In genomic region chr2:27370816-27371620, GRCh38 we compare ENCODE assay signal across 8 cellular contexts. TPM values are rescaled to one million over a fixed set of nuclear protein-coding genes. Genes with fewer than 3 reads are reported as not detected.
DNase-seq lines count a peak whose midpoint lies in the region; ATAC-seq and TF ChIP-seq lines count a peak whose summit lies in the region.

No MANE protein-coding gene starts in this region.

- peaks cover 53% of the 10 kb centered on the region for H3K36me3 Mint-ChIP-seq in activated CD4-positive, alpha-beta T cell treated with anti-CD3 and anti-CD28 coated beads for 36 hours (ENCODE audit: low read depth)
- peaks cover 58% of the 10 kb centered on the region for H3K36me3 Mint-ChIP-seq in activated T-helper 1 cell treated with anti-CD3 and anti-CD28 coated beads, Interleukin-12 subunit alpha, Interleukin-12 subunit beta, Interleukin-2, Interleukin-4 antibody, amounts not matched to agents 30 ng/mL and 10 ng/mL and 1 ng/mL, durations not matched to agents 14 hours and 24 hours and 36 hours (ENCODE audit: low read depth)

- peaks cover 10% of the 10 kb centered on the region for H4K20me1 ChIP-seq in osteoblast (ENCODE audit: insufficient read depth, low read length)

- CTCF ChIA-PET in activated CD4-positive, alpha-beta T cell treated with anti-CD3 and anti-CD28 coated beads for 36 hours (lab: Charles Lee), result interaction anchor here (0.5 to 2.9 kb wide), 5 partner anchors 9 to 312 kb away, joined by 3 to 18 read pairs (median 4); partner anchors contain the start of genes GTF3C2 and ZNF513

- H3K4me2 ChIP-seq in osteoblast (ENCODE audit: insufficient read depth, low read length), result peak overlapping the region; percentile 93

- intact Hi-C loops in activated CD4-positive, alpha-beta T cell treated with anti-CD3 and anti-CD28 coated beads for 36 hours (cut with DNase I, micrococcal nuclease), result loop anchor here (1.0 to 5.0 kb wide), 18 partner anchors 9 to 521 kb away; partner anchors contain the start of genes GTF3C2 (in 2 of the 2), IFT172 (in 2 of the 2), MPV17 (in 2 of the 2) and NRBP1 (in 2 of the 2)
- intact Hi-C loops in activated T-helper 1 cell treated with anti-CD3 and anti-CD28 coated beads, Interleukin-12 subunit alpha, Interleukin-12 subunit beta, Interleukin-2, Interleukin-4 antibody, amounts not matched to agents 30 ng/mL and 10 ng/mL and 1 ng/mL, durations not matched to agents 14 hours and 24 hours and 36 hours (cut with micrococcal nuclease), result loop anchor here (1.0 kb wide), 14 partner anchors 9 to 320 kb away; partner anchors contain the start of genes AGBL5, CAD, GTF3C2 and IFT172

- no peak for TF ChIP-seq EP300 in gastroesophageal sphincter (IDR thresholded peaks at IDR 0.05)

- H3K9me3 Mint-ChIP-seq in activated CD4-positive, alpha-beta T cell treated with anti-CD3 and anti-CD28 coated beads for 36 hours (ENCODE audit: low read depth), result no peaks in the 10 kb centered on the region
- no peaks in the 10 kb centered on the region for H3K9me3 Mint-ChIP-seq in activated T-helper 1 cell treated with anti-CD3 and anti-CD28 coated beads, Interleukin-12 subunit alpha, Interleukin-12 subunit beta, Interleukin-2, Interleukin-4 antibody, amounts not matched to agents 30 ng/mL and 10 ng/mL and 1 ng/mL, durations not matched to agents 14 hours and 24 hours and 36 hours

- ATAC-seq in activated CD4-positive, alpha-beta T cell treated with anti-CD3 and anti-CD28 coated beads for 36 hours, result peak; percentile 7
- ATAC-seq in HG02610 (IDR thresholded peaks at IDR 0.05; ENCODE audit: unreplicated experiment) (peak; percentile 16), gastroesophageal sphincter (peak; percentile 26)

- H3K4me1 Mint-ChIP-seq in activated CD4-positive, alpha-beta T cell treated with anti-CD3 and anti-CD28 coated beads for 36 hours, result peaks cover 39% of the 10 kb centered on the region
- peaks cover 43% of the 10 kb centered on the region for H3K4me1 Mint-ChIP-seq in activated T-helper 1 cell treated with anti-CD3 and anti-CD28 coated beads, Interleukin-12 subunit alpha, Interleukin-12 subunit beta, Interleukin-2, Interleukin-4 antibody, amounts not matched to agents 30 ng/mL and 10 ng/mL and 1 ng/mL, durations not matched to agents 14 hours and 24 hours and 36 hours (ENCODE audit: low read depth)

- DNase-seq in activated CD4-positive, alpha-beta T cell treated with anti-CD3 and anti-CD28 coated beads for 36 hours, result peak; percentile 52
- DNase-seq in activated CD4-positive, alpha-beta T cell treated with anti-CD3 and anti-CD28 coated beads for 1 hour, result no peak
- peak; percentile 29 for DNase-seq in NCI-H2171 treated with DMSO at 0.1 percent for 48 hours (lab: John Stamatoyannopoulos, UW)
- no peak for DNase-seq in activated T-helper 1 cell treated with anti-CD3 and anti-CD28 coated beads, Interleukin-12 subunit alpha, Interleukin-12 subunit beta, Interleukin-2, Interleukin-4 antibody, amounts not matched to agents 30 ng/mL and 10 ng/mL and 1 ng/mL, durations not matched to agents 14 hours and 24 hours and 36 hours (ENCODE audit: low spot score)
- DNase-seq in osteoblast (ENCODE audit: insufficient read length, low spot score, missing footprints), result peak; percentile 82
- DNase-seq in epidermal melanocyte (ENCODE audit: insufficient read length, low spot score), result no peak

- no peaks in the 10 kb centered on the region for H3K9me3 ChIP-seq in gastroesophageal sphincter
- no peaks in the 10 kb centered on the region for H3K9me3 ChIP-seq in osteoblast (ENCODE audit: low read depth, low read length)

- H3K4me1 ChIP-seq in gastroesophageal sphincter (peaks cover 10 to 50% (median 24%) of the 10 kb centered on the region in 3 donors), osteoblast (ENCODE audit: insufficient read depth, low read length) (peaks cover 20% of the 10 kb centered on the region)

- peak overlapping the region; percentile 95 for H3K27ac Mint-ChIP-seq in activated CD4-positive, alpha-beta T cell treated with anti-CD3 and anti-CD28 coated beads for 36 hours
- H3K27ac Mint-ChIP-seq in activated T-helper 1 cell treated with anti-CD3 and anti-CD28 coated beads, Interleukin-12 subunit alpha, Interleukin-12 subunit beta, Interleukin-2, Interleukin-4 antibody, amounts not matched to agents 30 ng/mL and 10 ng/mL and 1 ng/mL, durations not matched to agents 14 hours and 24 hours and 36 hours, result peak overlapping the region; percentile 98

- no peaks in the 10 kb centered on the region for H3K27me3 Mint-ChIP-seq in activated CD4-positive, alpha-beta T cell treated with anti-CD3 and anti-CD28 coated beads for 36 hours
- no peaks in the 10 kb centered on the region for H3K27me3 Mint-ChIP-seq in activated T-helper 1 cell treated with anti-CD3 and anti-CD28 coated beads, Interleukin-12 subunit alpha, Interleukin-12 subunit beta, Interleukin-2, Interleukin-4 antibody, amounts not matched to agents 30 ng/mL and 10 ng/mL and 1 ng/mL, durations not matched to agents 14 hours and 24 hours and 36 hours (ENCODE audit: insufficient read depth)

- H3K79me2 ChIP-seq in osteoblast (ENCODE audit: insufficient read depth, low read length), result peaks cover 86% of the 10 kb centered on the region

- H3K4me3 ChIP-seq in gastroesophageal sphincter, result peak overlapping the region; percentile 58 to 98
- peak overlapping the region; percentile 98 for H3K4me3 ChIP-seq in osteoblast (ENCODE audit: insufficient read depth, low read length)

- H2AFZ ChIP-seq in osteoblast (ENCODE audit: low read length), result peak overlapping the region; percentile 79

- POLR2A ChIA-PET in activated CD4-positive, alpha-beta T cell treated with anti-CD3 and anti-CD28 coated beads for 36 hours (lab: Charles Lee), result interaction anchor here (0.7 to 1.7 kb wide), 2 partner anchors 14 to 39 kb away, joined by 3 to 5 read pairs; partner anchors contain the start of genes GTF3C2 and PPM1G

- no peak for TF ChIP-seq POLR2A in gastroesophageal sphincter (IDR thresholded peaks at IDR 0.05)

- WGBS in gastroesophageal sphincter (ENCODE audit: low coverage in 1 of 2), 2 donors, result 0 to 1% methylated on average over 6 to 10 of the region's 46 CpGs

- no peak for TF ChIP-seq CTCF in gastroesophageal sphincter (IDR thresholded peaks at IDR 0.05)
- no peak for TF ChIP-seq CTCF in osteoblast (IDR thresholded peaks at IDR 0.05; ENCODE audit: extremely low read depth, low read depth, low read length)

- no peaks in the 10 kb centered on the region for H3K27me3 ChIP-seq in gastroesophageal sphincter
- H3K27me3 ChIP-seq in osteoblast (ENCODE audit: insufficient read depth, low read length), result no peaks in the 10 kb centered on the region

- H3K4me3 Mint-ChIP-seq in activated CD4-positive, alpha-beta T cell treated with anti-CD3 and anti-CD28 coated beads for 36 hours, result peak overlapping the region; percentile 90
- peak overlapping the region; percentile 96 for H3K4me3 Mint-ChIP-seq in activated T-helper 1 cell treated with anti-CD3 and anti-CD28 coated beads, Interleukin-12 subunit alpha, Interleukin-12 subunit beta, Interleukin-2, Interleukin-4 antibody, amounts not matched to agents 30 ng/mL and 10 ng/mL and 1 ng/mL, durations not matched to agents 14 hours and 24 hours and 36 hours

- H3K36me3 ChIP-seq in gastroesophageal sphincter (peaks cover 0 to 69% of the 10 kb centered on the region in 2 donors), osteoblast (ENCODE audit: insufficient read depth, low read length) (peaks cover 67% of the 10 kb centered on the region)

- peak overlapping the region; percentile 59 to 98 (median 96) for H3K27ac ChIP-seq in gastroesophageal sphincter
- peak overlapping the region; percentile 95 for H3K27ac ChIP-seq in osteoblast (ENCODE audit: low read depth, low read length)

RNA-seq across cellular contexts. Expression of gene SNX17, which starts 0.6 kb away (rescaled TPM):
- total RNA-seq in activated CD4-positive, alpha-beta T cell treated with anti-CD3 and anti-CD28 coated beads for 36 hours, result 10 to 100 TPM; 63.9 to 82.1 TPM
- 134 and 137 TPM in 2 replicates for total RNA-seq in activated T-helper 1 cell treated with anti-CD3 and anti-CD28 coated beads, Interleukin-12 subunit alpha, Interleukin-12 subunit beta, Interleukin-2, Interleukin-4 antibody, amounts not matched to agents 30 ng/mL and 10 ng/mL and 1 ng/mL, durations not matched to agents 14 hours and 24 hours and 36 hours
- 100 to 1,000 TPM; 104 to 130 (median 118) TPM for total RNA-seq in gastroesophageal sphincter
- total RNA-seq in osteoblast, result 152 and 165 TPM in 2 replicates

RNA-seq across cellular contexts. Expression of gene EIF2B4, which starts 0.9 kb away (rescaled TPM):
- total RNA-seq in activated CD4-positive, alpha-beta T cell treated with anti-CD3 and anti-CD28 coated beads for 36 hours, result 10 to 100 TPM; 31.0 to 39.2 TPM
- 53.9 and 55.8 TPM in 2 replicates for total RNA-seq in activated T-helper 1 cell treated with anti-CD3 and anti-CD28 coated beads, Interleukin-12 subunit alpha, Interleukin-12 subunit beta, Interleukin-2, Interleukin-4 antibody, amounts not matched to agents 30 ng/mL and 10 ng/mL and 1 ng/mL, durations not matched to agents 14 hours and 24 hours and 36 hours
- total RNA-seq in gastroesophageal sphincter (10 to 100 TPM; 40.8 to 54.9 (median 48.8) TPM), osteoblast (19.2 and 24.2 TPM in 2 replicates)

RNA-seq across cellular contexts. Expression of gene ZNF513, which starts 9.5 kb away (rescaled TPM):
- 10 to 100 TPM in 1 of 2 experiments, 1 to 10 TPM in 1; 7.7 to 10.5 TPM for total RNA-seq in activated CD4-positive, alpha-beta T cell treated with anti-CD3 and anti-CD28 coated beads for 36 hours
- 14.5 and 16.2 TPM in 2 replicates for total RNA-seq in activated T-helper 1 cell treated with anti-CD3 and anti-CD28 coated beads, Interleukin-12 subunit alpha, Interleukin-12 subunit beta, Interleukin-2, Interleukin-4 antibody, amounts not matched to agents 30 ng/mL and 10 ng/mL and 1 ng/mL, durations not matched to agents 14 hours and 24 hours and 36 hours
- 10 to 100 TPM in 2 of 4 donors, 1 to 10 TPM in 2; 6.6 to 16.3 (median 11.0) TPM for total RNA-seq in gastroesophageal sphincter
- 6.2 and 8.3 TPM in 2 replicates for total RNA-seq in osteoblast

RNA-seq across cellular contexts. Expression of gene GTF3C2, which starts 14.5 kb away (rescaled TPM):
- 10 to 100 TPM; 60.3 to 70.2 TPM for total RNA-seq in activated CD4-positive, alpha-beta T cell treated with anti-CD3 and anti-CD28 coated beads for 36 hours
- total RNA-seq in activated T-helper 1 cell treated with anti-CD3 and anti-CD28 coated beads, Interleukin-12 subunit alpha, Interleukin-12 subunit beta, Interleukin-2, Interleukin-4 antibody, amounts not matched to agents 30 ng/mL and 10 ng/mL and 1 ng/mL, durations not matched to agents 14 hours and 24 hours and 36 hours, result 86.3 and 86.6 TPM in 2 replicates
- 10 to 100 TPM; 26.2 to 68.5 (median 32.0) TPM for total RNA-seq in gastroesophageal sphincter
- total RNA-seq in osteoblast, result 32.7 and 34.4 TPM in 2 replicates

RNA-seq across cellular contexts. Expression of gene PPM1G, which starts 38.4 kb away (rescaled TPM):
- total RNA-seq in activated CD4-positive, alpha-beta T cell treated with anti-CD3 and anti-CD28 coated beads for 36 hours, result 100 to 1,000 TPM; 115 to 121 TPM
- 158 and 160 TPM in 2 replicates for total RNA-seq in activated T-helper 1 cell treated with anti-CD3 and anti-CD28 coated beads, Interleukin-12 subunit alpha, Interleukin-12 subunit beta, Interleukin-2, Interleukin-4 antibody, amounts not matched to agents 30 ng/mL and 10 ng/mL and 1 ng/mL, durations not matched to agents 14 hours and 24 hours and 36 hours
- total RNA-seq in gastroesophageal sphincter (10 to 100 TPM; 50.2 to 74.2 (median 58.8) TPM), osteoblast (56.6 and 65.5 TPM in 2 replicates)

Comparison
In these comparisons a context has a peak if more than half of its experiments do, and no peak if none do; other contexts are left out.
1. DNase-seq: peak in activated CD4-positive, alpha-beta T cell treated with anti-CD3 and anti-CD28 coated beads for 36 hours (single experiment), NCI-H2171 treated with DMSO at 0.1 percent for 48 hours (single experiment) and osteoblast (single experiment); none in activated CD4-positive, alpha-beta T cell treated with anti-CD3 and anti-CD28 coated beads for 1 hour (single experiment), activated T-helper 1 cell treated with anti-CD3 and anti-CD28 coated beads, Interleukin-12 subunit alpha, Interleukin-12 subunit beta, Interleukin-2, Interleukin-4 antibody, amounts not matched to agents 30 ng/mL and 10 ng/mL and 1 ng/mL, durations not matched to agents 14 hours and 24 hours and 36 hours (single experiment) and epidermal melanocyte (single experiment).
2. Peak in every context shown above with its lines, with median percentiles within 50 percentile points of each other: ATAC-seq.